18 cellular contexts compared by ENCODE assay signal in the genomic region with DNA sequence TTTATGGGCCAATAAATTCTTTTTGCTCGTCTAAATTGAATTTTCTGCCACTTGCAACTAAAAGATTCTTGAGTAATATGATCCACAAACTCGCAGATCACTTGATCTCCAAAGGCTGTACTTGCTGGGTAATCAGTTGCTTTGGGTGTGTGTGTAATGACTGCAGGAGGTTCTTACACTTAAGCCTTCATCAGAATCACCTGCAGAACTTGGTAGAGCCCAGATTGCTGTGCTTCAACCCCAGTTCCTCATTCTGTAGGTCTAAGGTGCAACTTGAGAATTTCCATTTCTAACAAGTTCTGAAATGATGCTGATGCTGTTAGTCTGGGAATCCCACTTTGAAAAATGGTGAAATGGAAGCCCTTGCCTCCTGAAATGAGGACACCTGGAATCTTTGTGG. TPM values are rescaled to one million over a fixed set of nuclear protein-coding genes. Genes with fewer than 3 reads are reported as not detected.
DNase-seq lines count a peak whose midpoint lies in the region; ATAC-seq and TF ChIP-seq lines count a peak whose summit lies in the region.
"Had no signal": no experiment of that assay in that cellular context is flagged by ENCODE, and none has a peak within 500 bp of the region (broad histone marks: within the 10 kb centered on the region; RNA-seq: fewer than 3 reads in every experiment).

No MANE protein-coding gene starts in this region.

- no peaks in the 10 kb centered on the region for H4K20me1 ChIP-seq in hepatocyte (ENCODE audit: insufficient read depth, poor library complexity, severe bottlenecking)
- H4K20me1 ChIP-seq: BLaER1 had no signal

- no peak overlapping the region for H3K4me3 ChIP-seq in hepatocyte
- H3K4me3 ChIP-seq: BLaER1, GM23338 had no signal

- H3K36me3 ChIP-seq in hepatocyte (replicated peaks; ENCODE audit: insufficient read depth, low read depth): no peaks in the 10 kb centered on the region
- H3K36me3 ChIP-seq: BLaER1 had no signal

- CTCF ChIA-PET in activated CD8-positive, alpha-beta T cell treated with anti-CD3 and anti-CD28 coated beads, Interleukin-2, amount 10 ng/mL, durations not matched to agents 7 days and 5 days (lab: Charles Lee): interaction anchor here (1.0 kb wide), 1 partner anchor 19 kb away, joined by 3 read pairs; no protein-coding TSS in a partner anchor
- CTCF ChIA-PET in activated CD8-positive, alpha-beta T cell treated with anti-CD3 and anti-CD28 coated beads for 36 hours (lab: Charles Lee): interaction anchor here (1.7 kb wide), 1 partner anchor 8 kb away, joined by 4 read pairs; no protein-coding TSS in a partner anchor

- peaks cover 7% of the 10 kb centered on the region for H3K4me1 ChIP-seq in hepatocyte (ENCODE audit: insufficient read depth)

- no peaks in the 10 kb centered on the region for H3K27me3 ChIP-seq in hepatocyte
- H3K27me3 ChIP-seq: BLaER1 had no signal

- H3K4me1 Mint-ChIP-seq in activated CD8-positive, alpha-beta T cell treated with anti-CD3 and anti-CD28 coated beads, Interleukin-2, amount 10 ng/mL, durations not matched to agents 7 days and 5 days (ENCODE audit: low read depth): peaks cover 11% of the 10 kb centered on the region
- peaks cover 5% of the 10 kb centered on the region for H3K4me1 Mint-ChIP-seq in activated CD8-positive, alpha-beta T cell treated with anti-CD3 and anti-CD28 coated beads for 36 hours (ENCODE audit: low read depth)
- H3K4me1 Mint-ChIP-seq: B cell, GM23338, H9 had no signal

- H3K4me2 ChIP-seq in hepatocyte: no peak overlapping the region
- H3K4me2 ChIP-seq: BLaER1, GM23338 had no signal

- H3K27ac Mint-ChIP-seq in activated CD8-positive, alpha-beta T cell treated with anti-CD3 and anti-CD28 coated beads, Interleukin-2, amount 10 ng/mL, durations not matched to agents 7 days and 5 days: no peak overlapping the region
- no peak overlapping the region for H3K27ac Mint-ChIP-seq in activated CD8-positive, alpha-beta T cell treated with anti-CD3 and anti-CD28 coated beads for 36 hours
- H3K27ac Mint-ChIP-seq: B cell; CD4-positive, CD25-positive, alpha-beta regulatory T cell; CD8-positive, alpha-beta T cell; GM23338; H9 had no signal

- 31% methylated on average over 2 of the region's 2 CpGs for WGBS in hepatocyte (ENCODE audit: low lambda C conversion rate, missing lambda C conversion rate)

- H3K36me3 Mint-ChIP-seq in activated CD8-positive, alpha-beta T cell treated with anti-CD3 and anti-CD28 coated beads, Interleukin-2, amount 10 ng/mL, durations not matched to agents 7 days and 5 days (ENCODE audit: low read depth): peaks cover 5% of the 10 kb centered on the region
- no peaks in the 10 kb centered on the region for H3K36me3 Mint-ChIP-seq in activated CD8-positive, alpha-beta T cell treated with anti-CD3 and anti-CD28 coated beads for 36 hours (ENCODE audit: low read depth)
- H3K36me3 Mint-ChIP-seq: CD4-positive, CD25-positive, alpha-beta regulatory T cell; CD8-positive, alpha-beta T cell had no signal

- H3K9me3 Mint-ChIP-seq in activated CD8-positive, alpha-beta T cell treated with anti-CD3 and anti-CD28 coated beads, Interleukin-2, amount 10 ng/mL, durations not matched to agents 7 days and 5 days (ENCODE audit: insufficient read depth): peaks cover 17% of the 10 kb centered on the region
- H3K9me3 Mint-ChIP-seq in activated CD8-positive, alpha-beta T cell treated with anti-CD3 and anti-CD28 coated beads for 36 hours: peaks cover 1% of the 10 kb centered on the region
- H3K9me3 Mint-ChIP-seq: GM23338 had no signal

- TF ChIP-seq CTCF in activated CD8-positive, alpha-beta T cell treated with anti-CD3 and anti-CD28 coated beads for 36 hours (IDR thresholded peaks at IDR 0.05): no peak
- TF ChIP-seq CTCF in hepatocyte (IDR thresholded peaks at IDR 0.05; ENCODE audit: poor library complexity): no peak

- no peak overlapping the region for H2AFZ ChIP-seq in hepatocyte
- H2AFZ ChIP-seq: GM23338 had no signal

- intact Hi-C loops in activated CD8-positive, alpha-beta T cell treated with anti-CD3 and anti-CD28 coated beads for 36 hours (cut with micrococcal nuclease): no loop called here

- peaks cover 26% of the 10 kb centered on the region for H3K27me3 Mint-ChIP-seq in activated CD8-positive, alpha-beta T cell treated with anti-CD3 and anti-CD28 coated beads, Interleukin-2, amount 10 ng/mL, durations not matched to agents 7 days and 5 days (ENCODE audit: low read depth)
- H3K27me3 Mint-ChIP-seq in activated CD8-positive, alpha-beta T cell treated with anti-CD3 and anti-CD28 coated beads for 36 hours: peaks cover 5% of the 10 kb centered on the region

- H3K79me2 ChIP-seq in hepatocyte: no peaks in the 10 kb centered on the region

- ATAC-seq in activated CD8-positive, alpha-beta T cell treated with anti-CD3 and anti-CD28 coated beads, Interleukin-2, amount 10 ng/mL, durations not matched to agents 7 days and 5 days: no peak
- ATAC-seq in activated CD8-positive, alpha-beta T cell treated with anti-CD3 and anti-CD28 coated beads for 36 hours: no peak
- ATAC-seq: CD8-positive, alpha-beta T cell; GM23338; HCT116 had no signal

- H3K9me2 ChIP-seq in hepatocyte (replicated peaks; ENCODE audit: insufficient read depth): no peaks in the 10 kb centered on the region

- POLR2A ChIA-PET in activated CD8-positive, alpha-beta T cell treated with anti-CD3 and anti-CD28 coated beads, Interleukin-2, amount 10 ng/mL, durations not matched to agents 7 days and 5 days (lab: Charles Lee): no interaction called here
- POLR2A ChIA-PET in activated CD8-positive, alpha-beta T cell treated with anti-CD3 and anti-CD28 coated beads for 36 hours (lab: Charles Lee): no interaction called here

- DNase-seq in activated CD8-positive, alpha-beta T cell treated with anti-CD3 and anti-CD28 coated beads, Interleukin-2, amount 10 ng/mL, durations not matched to agents 7 days and 5 days: peak; percentile 0
- DNase-seq in activated CD8-positive, alpha-beta T cell treated with anti-CD3 and anti-CD28 coated beads for 36 hours: no peak
- DNase-seq in hepatocyte (ENCODE audit: low spot score): no peak
- DNase-seq in ureter (ENCODE audit: low spot score): peak; percentile 9
- no peak for DNase-seq in activated T-cell treated with anti-CD3 and anti-CD28 coated beads, Interleukin-2, amount 50 U/mL, for 1 hour
- no peak for DNase-seq in Kasumi-1 (lab: John Stamatoyannopoulos, UW)
- DNase-seq: Caco-2; CD4-positive, CD25-positive, alpha-beta regulatory T cell; CD8-positive, alpha-beta T cell; DMS153; DND-41; H9 had no signal

- peak overlapping the region; percentile 55 for H3K27ac ChIP-seq in hepatocyte
- H3K27ac ChIP-seq: 22Rv1, BLaER1, C4-2B had no signal

- H3K4me3 Mint-ChIP-seq in activated CD8-positive, alpha-beta T cell treated with anti-CD3 and anti-CD28 coated beads, Interleukin-2, amount 10 ng/mL, durations not matched to agents 7 days and 5 days: no peak overlapping the region
- no peak overlapping the region for H3K4me3 Mint-ChIP-seq in activated CD8-positive, alpha-beta T cell treated with anti-CD3 and anti-CD28 coated beads for 36 hours
- H3K4me3 Mint-ChIP-seq: B cell; CD4-positive, CD25-positive, alpha-beta regulatory T cell; CD8-positive, alpha-beta T cell; GM23338; H9 had no signal

- H3K9me3 ChIP-seq in hepatocyte (ENCODE audit: low read depth): no peaks in the 10 kb centered on the region

RNA-seq across cellular contexts. Expression of a gene that starts 12.9 kb away (rescaled TPM):
- total RNA-seq in activated CD8-positive, alpha-beta T cell treated with anti-CD3 and anti-CD28 coated beads, Interleukin-2, amount 10 ng/mL, durations not matched to agents 7 days and 5 days: 100 to 1,000 TPM; 288 to 291 TPM
- 100 to 1,000 TPM; 259 to 282 TPM for total RNA-seq in activated CD8-positive, alpha-beta T cell treated with anti-CD3 and anti-CD28 coated beads for 36 hours
- total RNA-seq in hepatocyte: 99.5 and 121 TPM in 2 replicates
- 149 and 161 TPM in 2 replicates for polyA plus RNA-seq in hepatocyte
- total RNA-seq in ureter: 260 TPM

Comparison
In these comparisons a context has a peak if more than half of its experiments do, and no peak if none do; other contexts are left out.
1. DNase-seq: peak in activated CD8-positive, alpha-beta T cell treated with anti-CD3 and anti-CD28 coated beads, Interleukin-2, amount 10 ng/mL, durations not matched to agents 7 days and 5 days (single experiment) and ureter (single experiment); none in activated CD8-positive, alpha-beta T cell treated with anti-CD3 and anti-CD28 coated beads for 36 hours (single experiment), hepatocyte (single experiment), activated T-cell treated with anti-CD3 and anti-CD28 coated beads, Interleukin-2, amount 50 U/mL, for 1 hour (single experiment) and Kasumi-1 (0 of 2).